Comparison of ENCODE assay signal across 9 cellular contexts in genomic region chr1:12179111-12179519, GRCh38. TPM values are rescaled to one million over a fixed set of nuclear protein-coding genes. Genes with fewer than 3 reads are reported as not detected.
DNase-seq lines count a peak whose midpoint lies in the region; ATAC-seq, FAIRE-seq and TF ChIP-seq lines count a peak whose summit lies in the region.
"Had no signal": no experiment of that assay in that cellular context is flagged by ENCODE, and none has a peak within 500 bp of the region (broad histone marks: within the 10 kb centered on the region; RNA-seq: fewer than 3 reads in every experiment).

No MANE protein-coding gene starts in this region.

- H3K79me2 ChIP-seq in endothelial cell of umbilical vein (ENCODE audit: control insufficient read depth, insufficient read depth, low read length): peaks cover 12% of the 10 kb centered on the region

- peak overlapping the region; percentile 68 for H3K4me3 Mint-ChIP-seq in activated CD4-positive, alpha-beta memory T cell treated with anti-CD3 and anti-CD28 coated beads, Interleukin-2, amount 10 ng/mL, durations not matched to agents 7 days and 5 days

- ATAC-seq in GM18505 (IDR thresholded peaks at IDR 0.05; ENCODE audit: unreplicated experiment) (no peak), HG02588 (IDR thresholded peaks at IDR 0.05; ENCODE audit: unreplicated experiment) (no peak)

- intact Hi-C loops in endothelial cell of umbilical vein (cut with micrococcal nuclease): loop anchor here (2.0 kb wide), 2 partner anchors 18 to 26 kb away; no protein-coding TSS in a partner anchor

- peaks cover 41% of the 10 kb centered on the region for H3K4me1 ChIP-seq in endothelial cell of umbilical vein (ENCODE audit: control insufficient read depth, extremely low read depth, insufficient read depth, low read length)

- H3K4me3 ChIP-seq in endothelial cell of umbilical vein (replicated peaks in 1 of 3; ENCODE audit: insufficient read depth in 1 of 3, low read depth in 1 of 3, low read length in 3 of 3): no peak overlapping the region

- H3K9me3 Mint-ChIP-seq in activated CD4-positive, alpha-beta memory T cell treated with anti-CD3 and anti-CD28 coated beads, Interleukin-2, amount 10 ng/mL, durations not matched to agents 7 days and 5 days: no peaks in the 10 kb centered on the region

- dilution Hi-C loops in endothelial cell of umbilical vein (cut with MboI; ENCODE audit: extremely low pct_ligation_motif_present, low sequenced_read_pairs): no loop called here

- no peaks in the 10 kb centered on the region for H3K27me3 Mint-ChIP-seq in activated CD4-positive, alpha-beta memory T cell treated with anti-CD3 and anti-CD28 coated beads, Interleukin-2, amount 10 ng/mL, durations not matched to agents 7 days and 5 days

- TF ChIP-seq CTCF in endothelial cell of umbilical vein (IDR thresholded peaks at IDR 0.05; ENCODE audit: extremely low read depth in 1 of 2, insufficient read depth in 1 of 2, low read depth in 1 of 2, low read length in 2 of 2): no peak

- H3K36me3 ChIP-seq in endothelial cell of umbilical vein (ENCODE audit: control insufficient read depth in 2 of 2, extremely low read depth in 1 of 2, insufficient read depth in 2 of 2, low read length in 2 of 2): no peaks in the 10 kb centered on the region

- POLR2A ChIA-PET in activated CD4-positive, alpha-beta memory T cell treated with anti-CD3 and anti-CD28 coated beads, Interleukin-2, amount 10 ng/mL, durations not matched to agents 7 days and 5 days (lab: Charles Lee): interaction anchor here (0.9 to 27.5 kb wide), 11 partner anchors 11 to 271 kb away, joined by 3 to 918 read pairs (median 7); partner anchors contain the start of gene TNFRSF1B
- POLR2A ChIA-PET in endothelial cell of umbilical vein (lab: Charles Lee): no interaction called here

- no peaks in the 10 kb centered on the region for H3K9me1 ChIP-seq in endothelial cell of umbilical vein (replicated peaks; ENCODE audit: control insufficient read depth, extremely low read depth, insufficient read depth, low read length)

- peak overlapping the region; percentile 28 for H3K9ac ChIP-seq in endothelial cell of umbilical vein (replicated peaks; ENCODE audit: extremely low read depth, insufficient read depth, low read length)

- TF ChIP-seq POLR2A in GM18505 (IDR thresholded peaks at IDR 0.05; ENCODE audit: borderline replicate concordance, extremely low read depth, insufficient read depth, insufficient read length) (peak; percentile 2), endothelial cell of umbilical vein (IDR thresholded peaks at IDR 0.05; ENCODE audit: low read depth, low read length) (no peak)

- peak overlapping the region; percentile 13 for H3K4me2 ChIP-seq in endothelial cell of umbilical vein (ENCODE audit: insufficient read depth, low read length)

- peak; percentile 95 for FAIRE-seq in endothelial cell of umbilical vein (lab: Jason Lieb, UNC)
- FAIRE-seq: keratinocyte had no signal

- CTCF ChIA-PET in activated CD4-positive, alpha-beta memory T cell treated with anti-CD3 and anti-CD28 coated beads, Interleukin-2, amount 10 ng/mL, durations not matched to agents 7 days and 5 days (lab: Charles Lee): interaction anchor here (0.7 to 7.7 kb wide), 5 partner anchors 18 to 54 kb away, joined by 3 to 85 read pairs (median 5); no protein-coding TSS in a partner anchor
- CTCF ChIA-PET in endothelial cell of umbilical vein (lab: Charles Lee): interaction anchor here (0.6 to 8.1 kb wide), 7 partner anchors 10 to 54 kb away, joined by 3 to 70 read pairs (median 7); no protein-coding TSS in a partner anchor

- peaks cover 85% of the 10 kb centered on the region for H3K4me1 Mint-ChIP-seq in activated CD4-positive, alpha-beta memory T cell treated with anti-CD3 and anti-CD28 coated beads, Interleukin-2, amount 10 ng/mL, durations not matched to agents 7 days and 5 days

- H3K27me3 ChIP-seq in endothelial cell of umbilical vein (ENCODE audit: control insufficient read depth in 2 of 2, insufficient read depth in 2 of 2, low read length in 2 of 2): no peaks in the 10 kb centered on the region

- BruUV-seq in endothelial cell of umbilical vein (replicated peaks; lab: Mats Ljungman, UMichigan): no TSS peak

- H2AFZ ChIP-seq in endothelial cell of umbilical vein (ENCODE audit: low read depth, low read length): no peak overlapping the region

- H3K9me3 ChIP-seq in endothelial cell of umbilical vein (replicated peaks; ENCODE audit: control insufficient read depth, insufficient read depth, low read length): no peaks in the 10 kb centered on the region

- peak; percentile 79 for DNase-seq in activated CD4-positive, alpha-beta memory T cell treated with anti-CD3 and anti-CD28 coated beads, Interleukin-2, amount 10 ng/mL, durations not matched to agents 7 days and 5 days
- DNase-seq in endothelial cell of umbilical vein (ENCODE audit: low read depth, low spot score): peak; percentile 85
- peak; percentile 67 for DNase-seq in stimulated activated CD4-positive, alpha-beta T cell treated with anti-CD3 and anti-CD28 coated beads, Interleukin-1b, Interleukin-23, amount 100 ng/mL, for 4 hours (ENCODE audit: low read depth in 2 of 2)
- no peak for DNase-seq in SHP77 (lab: John Stamatoyannopoulos, UW)
- DNase-seq in NCI-H524 treated with DMSO at 0.1 percent for 48 hours (lab: John Stamatoyannopoulos, UW): no peak
- DNase-seq in NCI-H1048 (lab: John Stamatoyannopoulos, UW): no peak

- H3K36me3 Mint-ChIP-seq in activated CD4-positive, alpha-beta memory T cell treated with anti-CD3 and anti-CD28 coated beads, Interleukin-2, amount 10 ng/mL, durations not matched to agents 7 days and 5 days (ENCODE audit: low read depth): peaks cover 81% of the 10 kb centered on the region

- peak overlapping the region; percentile 94 for H3K27ac Mint-ChIP-seq in activated CD4-positive, alpha-beta memory T cell treated with anti-CD3 and anti-CD28 coated beads, Interleukin-2, amount 10 ng/mL, durations not matched to agents 7 days and 5 days

- H4K20me1 ChIP-seq in endothelial cell of umbilical vein (replicated peaks; ENCODE audit: control insufficient read depth, extremely low read depth, insufficient read depth, low read length): no peaks in the 10 kb centered on the region

- peak overlapping the region; percentile 95 for H3K27ac ChIP-seq in endothelial cell of umbilical vein (ENCODE audit: insufficient read depth, low read depth, low read length)

TF ChIP-seq in endothelial cell of umbilical vein, 7 proteins besides CTCF, POLR2A, EP300 and RAD21:
- TF ChIP-seq, protein P1, sequence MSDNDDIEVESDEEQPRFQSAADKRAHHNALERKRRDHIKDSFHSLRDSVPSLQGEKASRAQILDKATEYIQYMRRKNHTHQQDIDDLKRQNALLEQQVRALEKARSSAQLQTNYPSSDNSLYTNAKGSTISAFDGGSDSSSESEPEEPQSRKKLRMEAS (IDR thresholded peaks at IDR 0.05; ENCODE audit: insufficient read depth, insufficient read length): no peak
- TF ChIP-seq FOS (IDR thresholded peaks at IDR 0.05; ENCODE audit: borderline replicate concordance, insufficient read depth, low read length) (peak; percentile 67), JUN (IDR thresholded peaks at IDR 0.05; ENCODE audit: borderline replicate concordance, insufficient read depth, insufficient read length, low read depth) (peak; percentile 49), MYC (IDR thresholded peaks at IDR 0.05; ENCODE audit: low read depth, low read length) (no peak), GATA2 (IDR thresholded peaks at IDR 0.05; ENCODE audit: insufficient read depth, insufficient read length, low read depth, low read length) (no peak), EZH2 (IDR thresholded peaks at IDR 0.05; ENCODE audit: borderline replicate concordance, low read depth, low read length, severe bottlenecking) (no peak), POLR2AphosphoS5 (IDR thresholded peaks at IDR 0.05; ENCODE audit: insufficient read depth, low read depth, low read length) (peak; percentile 70)

RNA-seq across cellular contexts. Expression of gene TNFRSF1B, which starts 12.3 kb away (rescaled TPM):
- 100 to 1,000 TPM; 434 to 447 TPM for total RNA-seq in activated CD4-positive, alpha-beta memory T cell treated with anti-CD3 and anti-CD28 coated beads, Interleukin-2, amount 10 ng/mL, durations not matched to agents 7 days and 5 days
- total RNA-seq in endothelial cell of umbilical vein: 65.9 and 66.0 TPM in 2 replicates
- 53.6 and 65.3 TPM in 2 replicates for polyA plus RNA-seq in endothelial cell of umbilical vein
- polyA plus RNA-seq in endothelial cell of umbilical vein (2011; cell fraction: cytosol; rRNA removed): 40.5 and 47.6 TPM in 2 replicates
- 19.3 and 20.1 TPM in 2 replicates for polyA plus RNA-seq in endothelial cell of umbilical vein (2011; cell fraction: nucleus; rRNA removed)
- 13.8 and 21.1 TPM in 2 replicates for polyA plus RNA-seq in endothelial cell of umbilical vein (2012)
- 51.1 and 52.4 TPM in 2 replicates for polyA minus RNA-seq in endothelial cell of umbilical vein
- polyA minus RNA-seq in endothelial cell of umbilical vein (2011; cell fraction: cytosol; rRNA and poly(A)+ RNA removed): not detected
- polyA minus RNA-seq in endothelial cell of umbilical vein (2011; cell fraction: nucleus; rRNA and poly(A)+ RNA removed): 10.7 and 15.4 TPM in 2 replicates

RNA-seq across cellular contexts. Expression of gene VPS13D, which starts 50.7 kb away (rescaled TPM):
- total RNA-seq in activated CD4-positive, alpha-beta memory T cell treated with anti-CD3 and anti-CD28 coated beads, Interleukin-2, amount 10 ng/mL, durations not matched to agents 7 days and 5 days: 10 to 100 TPM; 28.1 to 31.4 TPM
- total RNA-seq in endothelial cell of umbilical vein: 41.7 and 48.5 TPM in 2 replicates
- polyA plus RNA-seq in endothelial cell of umbilical vein: 12.7 and 13.6 TPM in 2 replicates
- polyA plus RNA-seq in endothelial cell of umbilical vein (2011; cell fraction: cytosol; rRNA removed): 14.4 and 16.4 TPM in 2 replicates
- polyA plus RNA-seq in endothelial cell of umbilical vein (2011; cell fraction: nucleus; rRNA removed): 36.9 and 42.3 TPM in 2 replicates
- 13.9 and 15.2 TPM in 2 replicates for polyA plus RNA-seq in endothelial cell of umbilical vein (2012)
- polyA minus RNA-seq in endothelial cell of umbilical vein: 65.0 and 93.7 TPM in 2 replicates
- polyA minus RNA-seq in endothelial cell of umbilical vein (2011; cell fraction: cytosol; rRNA and poly(A)+ RNA removed): 23.1 TPM
- polyA minus RNA-seq in endothelial cell of umbilical vein (2011; cell fraction: nucleus; rRNA and poly(A)+ RNA removed): 110 and 161 TPM in 2 replicates

Comparison
In these comparisons a context has a peak if more than half of its experiments do, and no peak if none do; other contexts are left out.
1. DNase-seq: peak in activated CD4-positive, alpha-beta memory T cell treated with anti-CD3 and anti-CD28 coated beads, Interleukin-2, amount 10 ng/mL, durations not matched to agents 7 days and 5 days (single experiment), endothelial cell of umbilical vein (single experiment) and stimulated activated CD4-positive, alpha-beta T cell treated with anti-CD3 and anti-CD28 coated beads, Interleukin-1b, Interleukin-23, amount 100 ng/mL, for 4 hours (2 of 2); none in SHP77 (0 of 2), NCI-H524 treated with DMSO at 0.1 percent for 48 hours (single experiment) and NCI-H1048 (single experiment).